1 cellular context compared by ENCODE assay signal in genomic region chr1:109930252-109930993, GRCh38.
TF ChIP-seq lines count a peak whose summit lies in the region.

No MANE protein-coding gene starts in this region.

TF ChIP-seq in K562, 482 proteins besides CTCF, POLR2A, EP300 and RAD21 (continues in another document):
- no peak for TF ChIP-seq TRIM25 (IDR thresholded peaks at IDR 0.05; ENCODE audit: borderline replicate concordance)
- TF ChIP-seq ZNF512 (tag; IDR thresholded peaks at IDR 0.05): no peak
- no peak for TF ChIP-seq POLR3A (IDR thresholded peaks at IDR 0.05; ENCODE audit: borderline replicate concordance, extremely low read depth, insufficient read depth, insufficient read length)
- no peak for TF ChIP-seq ZNF699 (CRISPR knock-in tag; IDR thresholded peaks at IDR 0.05; ENCODE audit: insufficient replicate concordance)
- TF ChIP-seq POLR2B (IDR thresholded peaks at IDR 0.05; ENCODE audit: low read depth, partially characterized antibody): peak; percentile 35
- TF ChIP-seq GATAD2B (IDR thresholded peaks at IDR 0.05; ENCODE audit: borderline replicate concordance): no peak
- TF ChIP-seq, protein P1, sequence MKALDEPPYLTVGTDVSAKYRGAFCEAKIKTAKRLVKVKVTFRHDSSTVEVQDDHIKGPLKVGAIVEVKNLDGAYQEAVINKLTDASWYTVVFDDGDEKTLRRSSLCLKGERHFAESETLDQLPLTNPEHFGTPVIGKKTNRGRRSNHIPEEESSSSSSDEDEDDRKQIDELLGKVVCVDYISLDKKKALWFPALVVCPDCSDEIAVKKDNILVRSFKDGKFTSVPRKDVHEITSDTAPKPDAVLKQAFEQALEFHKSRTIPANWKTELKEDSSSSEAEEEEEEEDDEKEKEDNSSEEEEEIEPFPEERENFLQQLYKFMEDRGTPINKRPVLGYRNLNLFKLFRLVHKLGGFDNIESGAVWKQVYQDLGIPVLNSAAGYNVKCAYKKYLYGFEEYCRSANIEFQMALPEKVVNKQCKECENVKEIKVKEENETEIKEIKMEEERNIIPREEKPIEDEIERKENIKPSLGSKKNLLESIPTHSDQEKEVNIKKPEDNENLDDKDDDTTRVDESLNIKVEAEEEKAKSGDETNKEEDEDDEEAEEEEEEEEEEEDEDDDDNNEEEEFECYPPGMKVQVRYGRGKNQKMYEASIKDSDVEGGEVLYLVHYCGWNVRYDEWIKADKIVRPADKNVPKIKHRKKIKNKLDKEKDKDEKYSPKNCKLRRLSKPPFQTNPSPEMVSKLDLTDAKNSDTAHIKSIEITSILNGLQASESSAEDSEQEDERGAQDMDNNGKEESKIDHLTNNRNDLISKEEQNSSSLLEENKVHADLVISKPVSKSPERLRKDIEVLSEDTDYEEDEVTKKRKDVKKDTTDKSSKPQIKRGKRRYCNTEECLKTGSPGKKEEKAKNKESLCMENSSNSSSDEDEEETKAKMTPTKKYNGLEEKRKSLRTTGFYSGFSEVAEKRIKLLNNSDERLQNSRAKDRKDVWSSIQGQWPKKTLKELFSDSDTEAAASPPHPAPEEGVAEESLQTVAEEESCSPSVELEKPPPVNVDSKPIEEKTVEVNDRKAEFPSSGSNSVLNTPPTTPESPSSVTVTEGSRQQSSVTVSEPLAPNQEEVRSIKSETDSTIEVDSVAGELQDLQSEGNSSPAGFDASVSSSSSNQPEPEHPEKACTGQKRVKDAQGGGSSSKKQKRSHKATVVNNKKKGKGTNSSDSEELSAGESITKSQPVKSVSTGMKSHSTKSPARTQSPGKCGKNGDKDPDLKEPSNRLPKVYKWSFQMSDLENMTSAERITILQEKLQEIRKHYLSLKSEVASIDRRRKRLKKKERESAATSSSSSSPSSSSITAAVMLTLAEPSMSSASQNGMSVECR (CRISPR knock-in tag; IDR thresholded peaks at IDR 0.05): 0 out of 2 replicates have a peak, but pooled peaks have one; percentile 22
- TF ChIP-seq RBM25 (IDR thresholded peaks at IDR 0.05; ENCODE audit: low read depth, low read length, severe bottlenecking): no peak
- TF ChIP-seq NFIX (CRISPR knock-in tag; IDR thresholded peaks at IDR 0.05; ENCODE audit: low read depth): no peak
- TF ChIP-seq E2F3 (CRISPR knock-in tag; IDR thresholded peaks at IDR 0.05): no peak
- no peak for TF ChIP-seq TFAM (CRISPR knock-in tag; conservative IDR thresholded peaks at IDR 0.05)
- no peak for TF ChIP-seq ZBTB2 (IDR thresholded peaks at IDR 0.05)
- TF ChIP-seq CBX1 (IDR thresholded peaks at IDR 0.05; ENCODE audit: low read depth): no peak
- no peak for TF ChIP-seq PHF20 (IDR thresholded peaks at IDR 0.05; ENCODE audit: partially characterized antibody)
- peak in 1 of 2 experiments; percentile 58; a peak in 1 of 4 replicates for TF ChIP-seq SIN3A (IDR thresholded peaks at IDR 0.05; ENCODE audit: borderline replicate concordance in 2 of 2, control insufficient read depth in 1 of 2, low read depth in 2 of 2, low read length in 2 of 2)
- peak; percentile 34; the same call in 1 of the 2 replicates for TF ChIP-seq POLR2G (IDR thresholded peaks at IDR 0.05; ENCODE audit: low read depth, low read length)
- no peak for TF ChIP-seq THAP12 (CRISPR knock-in tag; IDR thresholded peaks at IDR 0.05)
- TF ChIP-seq NFXL1 (CRISPR knock-in tag; IDR thresholded peaks at IDR 0.05): no peak
- TF ChIP-seq, protein P2, sequence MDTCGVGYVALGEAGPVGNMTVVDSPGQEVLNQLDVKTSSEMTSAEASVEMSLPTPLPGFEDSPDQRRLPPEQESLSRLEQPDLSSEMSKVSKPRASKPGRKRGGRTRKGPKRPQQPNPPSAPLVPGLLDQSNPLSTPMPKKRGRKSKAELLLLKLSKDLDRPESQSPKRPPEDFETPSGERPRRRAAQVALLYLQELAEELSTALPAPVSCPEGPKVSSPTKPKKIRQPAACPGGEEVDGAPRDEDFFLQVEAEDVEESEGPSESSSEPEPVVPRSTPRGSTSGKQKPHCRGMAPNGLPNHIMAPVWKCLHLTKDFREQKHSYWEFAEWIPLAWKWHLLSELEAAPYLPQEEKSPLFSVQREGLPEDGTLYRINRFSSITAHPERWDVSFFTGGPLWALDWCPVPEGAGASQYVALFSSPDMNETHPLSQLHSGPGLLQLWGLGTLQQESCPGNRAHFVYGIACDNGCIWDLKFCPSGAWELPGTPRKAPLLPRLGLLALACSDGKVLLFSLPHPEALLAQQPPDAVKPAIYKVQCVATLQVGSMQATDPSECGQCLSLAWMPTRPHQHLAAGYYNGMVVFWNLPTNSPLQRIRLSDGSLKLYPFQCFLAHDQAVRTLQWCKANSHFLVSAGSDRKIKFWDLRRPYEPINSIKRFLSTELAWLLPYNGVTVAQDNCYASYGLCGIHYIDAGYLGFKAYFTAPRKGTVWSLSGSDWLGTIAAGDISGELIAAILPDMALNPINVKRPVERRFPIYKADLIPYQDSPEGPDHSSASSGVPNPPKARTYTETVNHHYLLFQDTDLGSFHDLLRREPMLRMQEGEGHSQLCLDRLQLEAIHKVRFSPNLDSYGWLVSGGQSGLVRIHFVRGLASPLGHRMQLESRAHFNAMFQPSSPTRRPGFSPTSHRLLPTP (IDR thresholded peaks at IDR 0.05; ENCODE audit: borderline replicate concordance, extremely low read depth, insufficient read length): no peak
- TF ChIP-seq, protein P3, sequence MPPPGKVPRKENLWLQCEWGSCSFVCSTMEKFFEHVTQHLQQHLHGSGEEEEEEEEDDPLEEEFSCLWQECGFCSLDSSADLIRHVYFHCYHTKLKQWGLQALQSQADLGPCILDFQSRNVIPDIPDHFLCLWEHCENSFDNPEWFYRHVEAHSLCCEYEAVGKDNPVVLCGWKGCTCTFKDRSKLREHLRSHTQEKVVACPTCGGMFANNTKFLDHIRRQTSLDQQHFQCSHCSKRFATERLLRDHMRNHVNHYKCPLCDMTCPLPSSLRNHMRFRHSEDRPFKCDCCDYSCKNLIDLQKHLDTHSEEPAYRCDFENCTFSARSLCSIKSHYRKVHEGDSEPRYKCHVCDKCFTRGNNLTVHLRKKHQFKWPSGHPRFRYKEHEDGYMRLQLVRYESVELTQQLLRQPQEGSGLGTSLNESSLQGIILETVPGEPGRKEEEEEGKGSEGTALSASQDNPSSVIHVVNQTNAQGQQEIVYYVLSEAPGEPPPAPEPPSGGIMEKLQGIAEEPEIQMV (tag; conservative IDR thresholded peaks at IDR 0.05; ENCODE audit: low read depth): no peak
- TF ChIP-seq, protein P4, sequence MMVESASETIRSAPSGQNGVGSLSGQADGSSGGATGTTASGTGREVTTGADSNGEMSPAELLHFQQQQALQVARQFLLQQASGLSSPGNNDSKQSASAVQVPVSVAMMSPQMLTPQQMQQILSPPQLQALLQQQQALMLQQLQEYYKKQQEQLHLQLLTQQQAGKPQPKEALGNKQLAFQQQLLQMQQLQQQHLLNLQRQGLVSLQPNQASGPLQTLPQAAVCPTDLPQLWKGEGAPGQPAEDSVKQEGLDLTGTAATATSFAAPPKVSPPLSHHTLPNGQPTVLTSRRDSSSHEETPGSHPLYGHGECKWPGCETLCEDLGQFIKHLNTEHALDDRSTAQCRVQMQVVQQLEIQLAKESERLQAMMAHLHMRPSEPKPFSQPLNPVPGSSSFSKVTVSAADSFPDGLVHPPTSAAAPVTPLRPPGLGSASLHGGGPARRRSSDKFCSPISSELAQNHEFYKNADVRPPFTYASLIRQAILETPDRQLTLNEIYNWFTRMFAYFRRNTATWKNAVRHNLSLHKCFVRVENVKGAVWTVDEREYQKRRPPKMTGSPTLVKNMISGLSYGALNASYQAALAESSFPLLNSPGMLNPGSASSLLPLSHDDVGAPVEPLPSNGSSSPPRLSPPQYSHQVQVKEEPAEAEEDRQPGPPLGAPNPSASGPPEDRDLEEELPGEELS (CRISPR knock-in tag; IDR thresholded peaks at IDR 0.05; ENCODE audit: borderline replicate concordance): no peak
- no peak for TF ChIP-seq CUX1 (CRISPR knock-in tag; IDR thresholded peaks at IDR 0.05)
- TF ChIP-seq MYBL2 (IDR thresholded peaks at IDR 0.05; ENCODE audit: low read depth): no peak
- TF ChIP-seq MYBL2 (CRISPR knock-in tag; IDR thresholded peaks at IDR 0.05; ENCODE audit: borderline replicate concordance): no peak
- TF ChIP-seq CC2D1A (IDR thresholded peaks at IDR 0.05): no peak
- no peak for TF ChIP-seq ZBED1 (IDR thresholded peaks at IDR 0.05)
- TF ChIP-seq RBBP5 (IDR thresholded peaks at IDR 0.05; ENCODE audit: borderline replicate concordance, insufficient read depth, low read length, poor library complexity, severe bottlenecking): no peak
